Comparison of ENCODE assay signal across 1 cellular context in the genomic region with DNA sequence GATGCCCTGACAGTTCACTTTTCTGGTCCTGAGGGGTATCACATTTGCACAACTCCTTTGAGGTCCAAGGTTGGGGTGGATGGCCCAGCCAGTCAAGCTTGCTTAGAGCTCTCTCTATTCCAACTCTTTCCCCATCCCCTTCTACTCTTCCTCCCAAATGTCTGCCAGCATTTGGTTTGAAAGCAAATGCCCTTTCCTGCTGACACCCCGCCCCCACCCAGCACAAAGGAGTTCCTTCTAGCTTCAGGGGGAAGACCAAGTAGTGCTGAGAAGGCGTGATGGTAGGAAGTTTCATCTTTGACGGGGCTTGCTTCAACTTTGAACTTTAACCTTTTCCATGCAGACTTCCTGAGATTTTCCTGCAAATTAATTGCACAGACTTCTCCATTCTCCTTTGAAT.
TF ChIP-seq lines count a peak whose summit lies in the region.

No MANE protein-coding gene starts in this region.

TF ChIP-seq in HEK293, 187 proteins besides CTCF, POLR2A, EP300 and RAD21 (continued from another document):
- TF ChIP-seq, protein P1, sequence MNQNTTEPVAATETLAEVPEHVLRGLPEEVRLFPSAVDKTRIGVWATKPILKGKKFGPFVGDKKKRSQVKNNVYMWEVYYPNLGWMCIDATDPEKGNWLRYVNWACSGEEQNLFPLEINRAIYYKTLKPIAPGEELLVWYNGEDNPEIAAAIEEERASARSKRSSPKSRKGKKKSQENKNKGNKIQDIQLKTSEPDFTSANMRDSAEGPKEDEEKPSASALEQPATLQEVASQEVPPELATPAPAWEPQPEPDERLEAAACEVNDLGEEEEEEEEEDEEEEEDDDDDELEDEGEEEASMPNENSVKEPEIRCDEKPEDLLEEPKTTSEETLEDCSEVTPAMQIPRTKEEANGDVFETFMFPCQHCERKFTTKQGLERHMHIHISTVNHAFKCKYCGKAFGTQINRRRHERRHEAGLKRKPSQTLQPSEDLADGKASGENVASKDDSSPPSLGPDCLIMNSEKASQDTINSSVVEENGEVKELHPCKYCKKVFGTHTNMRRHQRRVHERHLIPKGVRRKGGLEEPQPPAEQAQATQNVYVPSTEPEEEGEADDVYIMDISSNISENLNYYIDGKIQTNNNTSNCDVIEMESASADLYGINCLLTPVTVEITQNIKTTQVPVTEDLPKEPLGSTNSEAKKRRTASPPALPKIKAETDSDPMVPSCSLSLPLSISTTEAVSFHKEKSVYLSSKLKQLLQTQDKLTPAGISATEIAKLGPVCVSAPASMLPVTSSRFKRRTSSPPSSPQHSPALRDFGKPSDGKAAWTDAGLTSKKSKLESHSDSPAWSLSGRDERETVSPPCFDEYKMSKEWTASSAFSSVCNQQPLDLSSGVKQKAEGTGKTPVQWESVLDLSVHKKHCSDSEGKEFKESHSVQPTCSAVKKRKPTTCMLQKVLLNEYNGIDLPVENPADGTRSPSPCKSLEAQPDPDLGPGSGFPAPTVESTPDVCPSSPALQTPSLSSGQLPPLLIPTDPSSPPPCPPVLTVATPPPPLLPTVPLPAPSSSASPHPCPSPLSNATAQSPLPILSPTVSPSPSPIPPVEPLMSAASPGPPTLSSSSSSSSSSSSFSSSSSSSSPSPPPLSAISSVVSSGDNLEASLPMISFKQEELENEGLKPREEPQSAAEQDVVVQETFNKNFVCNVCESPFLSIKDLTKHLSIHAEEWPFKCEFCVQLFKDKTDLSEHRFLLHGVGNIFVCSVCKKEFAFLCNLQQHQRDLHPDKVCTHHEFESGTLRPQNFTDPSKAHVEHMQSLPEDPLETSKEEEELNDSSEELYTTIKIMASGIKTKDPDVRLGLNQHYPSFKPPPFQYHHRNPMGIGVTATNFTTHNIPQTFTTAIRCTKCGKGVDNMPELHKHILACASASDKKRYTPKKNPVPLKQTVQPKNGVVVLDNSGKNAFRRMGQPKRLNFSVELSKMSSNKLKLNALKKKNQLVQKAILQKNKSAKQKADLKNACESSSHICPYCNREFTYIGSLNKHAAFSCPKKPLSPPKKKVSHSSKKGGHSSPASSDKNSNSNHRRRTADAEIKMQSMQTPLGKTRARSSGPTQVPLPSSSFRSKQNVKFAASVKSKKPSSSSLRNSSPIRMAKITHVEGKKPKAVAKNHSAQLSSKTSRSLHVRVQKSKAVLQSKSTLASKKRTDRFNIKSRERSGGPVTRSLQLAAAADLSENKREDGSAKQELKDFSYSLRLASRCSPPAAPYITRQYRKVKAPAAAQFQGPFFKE (tag by site-specific recombination; IDR thresholded peaks at IDR 0.05; ENCODE audit: borderline replicate concordance): no peak
- TF ChIP-seq ZNF350 (tag by site-specific recombination; IDR thresholded peaks at IDR 0.05): no peak
- TF ChIP-seq ZNF785 (tag by site-specific recombination; IDR thresholded peaks at IDR 0.05): no peak
- TF ChIP-seq ZBTB20 (tag by site-specific recombination; IDR thresholded peaks at IDR 0.05): no peak
